ENCODE assay signal across 22 cellular contexts in genomic region chr5:75514323-75514722, GRCh38. TPM values are rescaled to one million over a fixed set of nuclear protein-coding genes. Genes with fewer than 3 reads are reported as not detected.
DNase-seq lines count a peak whose midpoint lies in the region; ATAC-seq, FAIRE-seq and TF ChIP-seq lines count a peak whose summit lies in the region.
"Had no signal": no experiment of that assay in that cellular context is flagged by ENCODE, and none has a peak within 500 bp of the region (broad histone marks: within the 10 kb centered on the region; RNA-seq: fewer than 3 reads in every experiment).

No MANE protein-coding gene starts in this region.

- peaks cover 8% of the 10 kb centered on the region; the same call in 1 of the 2 replicates for H4K20me1 ChIP-seq in SU-DHL-6 (ENCODE audit: low read depth, low read length)

- H3K4me3 Mint-ChIP-seq in T-helper 2 cell treated with Interferon-gamma antibody and Interleukin-4, amounts not matched to agents 5 μg/mL and 100 μg/mL, for 36 hours: peak overlapping the region; percentile 19
- H3K4me3 Mint-ChIP-seq in naive B cell: peak overlapping the region in 6 of 8 donors; percentile 43 to 97 (median 70)

- peak; percentile 92 for FAIRE-seq in GM19239 (lab: Jason Lieb, UNC)
- FAIRE-seq in urothelium cell line (lab: Jason Lieb, UNC): no peak
- FAIRE-seq: endothelial cell of umbilical vein had no signal

- H2AFZ ChIP-seq in SU-DHL-6 (ENCODE audit: low read depth, low read length, severe bottlenecking): no peak overlapping the region

- peak overlapping the region; percentile 40; the same call in 1 of the 2 replicates for H3K27ac ChIP-seq in SU-DHL-6 (ENCODE audit: low read depth, low read length)
- no peak overlapping the region for H3K27ac ChIP-seq in dorsolateral prefrontal cortex
- H3K27ac ChIP-seq: BLaER1, cardiac muscle cell, heart right ventricle, left ventricle myocardium inferior, prostate gland, transverse colon had no signal

- peaks cover 89% of the 10 kb centered on the region for H3K79me2 ChIP-seq in SU-DHL-6 (ENCODE audit: insufficient read depth, low read length)

- no peaks in the 10 kb centered on the region for H3K27me3 Mint-ChIP-seq in T-helper 2 cell treated with Interferon-gamma antibody and Interleukin-4, amounts not matched to agents 5 μg/mL and 100 μg/mL, for 36 hours (ENCODE audit: low read depth)
- no peaks in the 10 kb centered on the region for H3K27me3 Mint-ChIP-seq in naive B cell
- H3K27me3 Mint-ChIP-seq: stimulated activated naive CD8-positive, alpha-beta T cell treated with anti-CD3 and anti-CD28 coated beads, Interleukin-15, amount 100 ng/mL, for 72 hours had no signal

- no peak for TF ChIP-seq CTCF in SU-DHL-6 (IDR thresholded peaks at IDR 0.05; ENCODE audit: insufficient read depth, low read length, poor library complexity, severe bottlenecking)
- no peak for TF ChIP-seq CTCF in dorsolateral prefrontal cortex (IDR thresholded peaks at IDR 0.05 in 54 of 56, conservative IDR thresholded peaks at IDR 0.05 in 2 of 56; ENCODE audit: low read depth in 1 of 56, partially characterized antibody in 56 of 56)

- H3K4me1 Mint-ChIP-seq in T-helper 2 cell treated with Interferon-gamma antibody and Interleukin-4, amounts not matched to agents 5 μg/mL and 100 μg/mL, for 36 hours (ENCODE audit: low read depth): peaks cover 59% of the 10 kb centered on the region
- H3K4me1 Mint-ChIP-seq in naive B cell: peaks cover 35 to 74% (median 71%) of the 10 kb centered on the region in 3 donors

- H3K27ac Mint-ChIP-seq in T-helper 2 cell treated with Interferon-gamma antibody and Interleukin-4, amounts not matched to agents 5 μg/mL and 100 μg/mL, for 36 hours: no peak overlapping the region
- H3K27ac Mint-ChIP-seq in naive B cell: peak overlapping the region; percentile 75 to 98 (median 92)
- H3K27ac Mint-ChIP-seq: stimulated activated naive CD8-positive, alpha-beta T cell treated with anti-CD3 and anti-CD28 coated beads, Interleukin-15, amount 100 ng/mL, for 72 hours had no signal

- intact Hi-C loops in dorsolateral prefrontal cortex (cut with DNase I): loop anchor here (5.0 to 10.0 kb wide), 4 partner anchors 140 to 830 kb away; partner anchors contain the start of genes ANKRD31 (in 1 of the 2) and HEXB (in 1 of the 2)

- H3K27me3 ChIP-seq in SU-DHL-6 (ENCODE audit: low read length): no peaks in the 10 kb centered on the region
- H3K27me3 ChIP-seq in dorsolateral prefrontal cortex: no peaks in the 10 kb centered on the region
- H3K27me3 ChIP-seq: BLaER1, cardiac muscle cell, heart right ventricle, transverse colon had no signal

- H3K36me3 ChIP-seq in SU-DHL-6 (ENCODE audit: low read length): no peaks in the 10 kb centered on the region
- H3K36me3 ChIP-seq: cardiac muscle cell, heart right ventricle, left ventricle myocardium inferior, prostate gland, transverse colon had no signal

- no peaks in the 10 kb centered on the region for H3K9me2 ChIP-seq in SU-DHL-6 (replicated peaks; ENCODE audit: insufficient read depth, low read length)

- H3K9me3 Mint-ChIP-seq in T-helper 2 cell treated with Interferon-gamma antibody and Interleukin-4, amounts not matched to agents 5 μg/mL and 100 μg/mL, for 36 hours: peaks cover 1% of the 10 kb centered on the region
- peaks cover 0 to 5% (median 3%) of the 10 kb centered on the region in 7 donors for H3K9me3 Mint-ChIP-seq in naive B cell

- no peak for DNase-seq in T-helper 2 cell treated with Interferon-gamma antibody and Interleukin-4, amounts not matched to agents 5 μg/mL and 100 μg/mL, for 36 hours (ENCODE audit: low spot score)
- DNase-seq in T-helper 2 cell (no peak), GM19239 (ENCODE audit: insufficient read length, low spot score) (no peak), naive B cell (no peak), dorsolateral prefrontal cortex (no peak), urothelium cell line (ENCODE audit: low spot score) (no peak)
- DNase-seq: 8988T; activated CD4-positive, alpha-beta T cell treated with anti-CD3 and anti-CD28 coated beads for 4 hours; activated effector memory CD4-positive, alpha-beta T cell treated with anti-CD3 and anti-CD28 coated beads, Interleukin-2, amount 50 U/mL, for 16 hours; H7; heart right ventricle; left ventricle myocardium inferior; NCI-H1417; NCI-H2107; stimulated activated naive CD8-positive, alpha-beta T cell treated with anti-CD3 and anti-CD28 coated beads, Interleukin-15, amount 100 ng/mL, for 72 hours; transverse colon had no signal

- no peak for ATAC-seq in naive B cell (ENCODE audit: low read depth in 2 of 2)
- ATAC-seq in HG02678 (IDR thresholded peaks at IDR 0.05; ENCODE audit: unreplicated experiment): no peak
- ATAC-seq: heart right ventricle; stimulated activated naive CD8-positive, alpha-beta T cell treated with anti-CD3 and anti-CD28 coated beads, Interleukin-15, amount 100 ng/mL, for 72 hours had no signal

- peak overlapping the region; percentile 75 for H3K4me2 ChIP-seq in SU-DHL-6 (ENCODE audit: low read depth, low read length, poor library complexity, severe bottlenecking)

- peaks cover 15% of the 10 kb centered on the region; the same call in 1 of the 2 replicates for H3F3A ChIP-seq in SU-DHL-6 (ENCODE audit: insufficient read depth)

- H3K9me3 ChIP-seq in SU-DHL-6 (ENCODE audit: insufficient read depth, low read length): no peaks in the 10 kb centered on the region
- H3K9me3 ChIP-seq: left ventricle myocardium inferior, prostate gland, transverse colon had no signal

- H3K9ac ChIP-seq in SU-DHL-6 (ENCODE audit: low read length): no peak overlapping the region
- H3K9ac ChIP-seq: BLaER1 had no signal

- H3K4me3 ChIP-seq in SU-DHL-6 (ENCODE audit: insufficient read depth, low read length, poor library complexity, severe bottlenecking): no peak overlapping the region
- peak overlapping the region in 1 of 59 donors; percentile 97 for H3K4me3 ChIP-seq in dorsolateral prefrontal cortex
- H3K4me3 ChIP-seq: BLaER1, cardiac muscle cell, prostate gland, transverse colon had no signal

- H3K36me3 Mint-ChIP-seq in T-helper 2 cell treated with Interferon-gamma antibody and Interleukin-4, amounts not matched to agents 5 μg/mL and 100 μg/mL, for 36 hours (ENCODE audit: low read depth): peaks cover 21% of the 10 kb centered on the region
- peaks cover 3 to 5% of the 10 kb centered on the region in 2 donors for H3K36me3 Mint-ChIP-seq in naive B cell

RNA-seq across cellular contexts. Expression of gene POLK, which starts 2.6 kb away (rescaled TPM):
- 10 to 100 TPM; 19.3 to 34.7 (median 27.1) TPM for polyA plus RNA-seq in naive B cell (ENCODE audit: low read depth in 6 of 6)
- total RNA-seq in dorsolateral prefrontal cortex: 10 to 100 TPM; 30.3 to 55.8 (median 41.3) TPM

RNA-seq across cellular contexts. Expression of gene CERT1, which starts 2.9 kb away (rescaled TPM):
- 10 to 100 TPM; 16.6 to 27.3 (median 22.1) TPM for polyA plus RNA-seq in naive B cell (ENCODE audit: low read depth in 6 of 6)
- 10 to 100 TPM; 37.0 to 86.0 (median 61.1) TPM for total RNA-seq in dorsolateral prefrontal cortex
